In the genomic region with DNA sequence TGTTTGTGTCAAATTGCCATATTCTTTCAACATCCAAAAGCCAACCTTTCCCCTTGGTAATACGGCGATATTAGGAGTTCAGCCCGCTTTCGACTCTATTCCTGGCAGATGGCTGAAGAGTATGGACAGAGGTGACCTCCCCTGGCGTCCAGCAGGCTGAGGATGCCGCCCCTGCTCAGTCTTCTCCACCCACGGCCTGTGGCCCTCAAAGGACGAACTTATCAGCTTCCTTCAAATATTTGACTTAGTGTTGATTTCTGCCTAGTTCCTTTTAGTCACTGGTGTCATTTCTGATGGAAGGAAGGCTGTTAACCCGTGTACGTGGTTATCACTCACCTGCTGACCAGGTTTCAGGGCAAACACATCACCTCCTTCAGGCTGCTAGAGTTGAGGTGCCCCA, we compare ENCODE assay signal across 18 cellular contexts.
DNase-seq lines count a peak whose midpoint lies in the region; TF ChIP-seq lines count a peak whose summit lies in the region.
"Had no signal": no experiment of that assay in that cellular context is flagged by ENCODE, and none has a peak within 500 bp of the region (broad histone marks: within the 10 kb centered on the region; RNA-seq: fewer than 3 reads in every experiment).

No MANE protein-coding gene starts in this region.

- H3K27me3 ChIP-seq in left ventricle myocardium inferior (ENCODE audit: low read depth) (peaks cover 9% of the 10 kb centered on the region), spleen (replicated peaks in 1 of 7) (peaks cover 0 to 52% (median 0%) of the 10 kb centered on the region in 7 donors), BE2C (no peaks in the 10 kb centered on the region)
- H3K27me3 ChIP-seq: adrenal gland had no signal

- H3K9me3 ChIP-seq in left ventricle myocardium inferior (replicated peaks) (no peaks in the 10 kb centered on the region), spleen (no peaks in the 10 kb centered on the region), BE2C (no peaks in the 10 kb centered on the region)
- H3K9me3 ChIP-seq: adrenal gland, upper lobe of right lung had no signal

- 83 to 93% (median 85%) methylated on average over 10 of the region's 10 CpGs for WGBS in spleen, 5 donors

- H3K27ac ChIP-seq in VCaP = peak overlapping the region; percentile 80
- peak overlapping the region; percentile 74 for H3K27ac ChIP-seq in left ventricle myocardium inferior (replicated peaks)
- no peak overlapping the region for H3K27ac ChIP-seq in spleen
- H3K27ac ChIP-seq: adrenal gland, epithelial cell of prostate, SK-N-MC, upper lobe of right lung had no signal

- peak; percentile 35 for DNase-seq in NCI-H1105 treated with DMSO at 0.1 percent for 48 hours (lab: John Stamatoyannopoulos, UW)
- no peak for DNase-seq in NCI-H1105 (lab: John Stamatoyannopoulos, UW)
- DNase-seq in left ventricle myocardium inferior = no peak
- peak; percentile 41 for DNase-seq in spleen
- no peak for DNase-seq in stimulated activated CD4-positive, alpha-beta T cell treated with anti-CD3 and anti-CD28 coated beads, Interleukin-4, amount 100 ng/mL, for 24 hours
- no peak for DNase-seq in NCI-H1436 treated with DMSO at 0.1 percent for 48 hours (lab: John Stamatoyannopoulos, UW)
- DNase-seq in BE2C = no peak
- DNase-seq: activated CD4-positive, alpha-beta memory T cell treated with anti-CD3 and anti-CD28 coated beads for 36 hours; activated effector memory CD4-positive, alpha-beta T cell treated with anti-CD3 and anti-CD28 coated beads, Interleukin-2, amount 50 U/mL, for 16 hours; activated T-cell treated with anti-CD3 and anti-CD28 coated beads for 4 hours; COR-L47; EL; stimulated activated CD8-positive, alpha-beta memory T cell treated with anti-CD3 and anti-CD28 coated beads, Interleukin-4, amount 100 ng/mL, for 48 hours; upper lobe of right lung had no signal

- TF ChIP-seq CTCF in VCaP (conservative IDR thresholded peaks at IDR 0.05) (no peak), left ventricle myocardium inferior (IDR thresholded peaks at IDR 0.05; ENCODE audit: borderline replicate concordance) (no peak), spleen (IDR thresholded peaks at IDR 0.05 in 8 of 11, conservative IDR thresholded peaks at IDR 0.05 in 3 of 11) (no peak), BE2C (IDR thresholded peaks at IDR 0.05; ENCODE audit: low read depth, low read length) (no peak)

- intact Hi-C loops in left ventricle myocardium inferior (cut with micrococcal nuclease) = no loop called here
- intact Hi-C loops in spleen (cut with DNase I; ENCODE audit: low total_unique reads) = no loop called here

- H3K4me3 ChIP-seq in left ventricle myocardium inferior (no peak overlapping the region), spleen (no peak overlapping the region), BE2C (ENCODE audit: low read depth, low read length) (no peak overlapping the region)
- H3K4me3 ChIP-seq: adrenal gland, SK-N-MC, upper lobe of right lung had no signal

- H3K36me3 ChIP-seq in left ventricle myocardium inferior (no peaks in the 10 kb centered on the region), spleen (peaks cover 0 to 61% (median 11%) of the 10 kb centered on the region in 6 donors), BE2C (peaks cover 4% of the 10 kb centered on the region; the same call in 1 of the 2 replicates)
- H3K36me3 ChIP-seq: adrenal gland, upper lobe of right lung had no signal

- TF ChIP-seq POLR2A in spleen (IDR thresholded peaks at IDR 0.05) = no peak

- peaks cover 62% of the 10 kb centered on the region for H3K4me1 ChIP-seq in left ventricle myocardium inferior
- H3K4me1 ChIP-seq in spleen = peaks cover 0 to 15% (median 8%) of the 10 kb centered on the region in 6 donors
- H3K4me1 ChIP-seq in BE2C = peaks cover 3% of the 10 kb centered on the region; the same call in 1 of the 2 replicates
- H3K4me1 ChIP-seq: upper lobe of right lung had no signal

Comparison
In these comparisons a context has a peak if more than half of its experiments do, and no peak if none do; other contexts are left out.
1. DNase-seq: peak in NCI-H1105 treated with DMSO at 0.1 percent for 48 hours (single experiment) and spleen (single experiment); none in NCI-H1105 (single experiment), left ventricle myocardium inferior (single experiment), stimulated activated CD4-positive, alpha-beta T cell treated with anti-CD3 and anti-CD28 coated beads, Interleukin-4, amount 100 ng/mL, for 24 hours (single experiment), NCI-H1436 treated with DMSO at 0.1 percent for 48 hours (single experiment) and BE2C (single experiment).
2. H3K27ac ChIP-seq: peak in VCaP (single experiment) and left ventricle myocardium inferior (single experiment); none in spleen (0 of 8).